In genomic region chr17:21376835-21377690, GRCh38 we compare ENCODE assay signal across 8 cellular contexts. TPM values are rescaled to one million over a fixed set of nuclear protein-coding genes. Genes with fewer than 3 reads are reported as not detected.
A peak's percentile ranks its signal among the peaks of the same experiment; 100 is the strongest.
DNase-seq lines count a peak whose midpoint lies in the region; ATAC-seq and TF ChIP-seq lines count a peak whose summit lies in the region.

No MANE protein-coding gene starts in this region.

- peak overlapping the region; percentile 48 to 72 (median 49) for H3K4me3 ChIP-seq in breast epithelium
- peak overlapping the region; percentile 40 to 54 for H3K4me3 ChIP-seq in vagina

- H3K27me3 Mint-ChIP-seq in MCF 10A (ENCODE audit: insufficient read depth, unreplicated experiment) (no peaks in the 10 kb centered on the region), memory B cell (peaks cover 27% of the 10 kb centered on the region)

- H3K36me3 Mint-ChIP-seq in MCF 10A (ENCODE audit: insufficient read depth, unreplicated experiment) = no peaks in the 10 kb centered on the region
- H3K36me3 Mint-ChIP-seq in memory B cell = no peaks in the 10 kb centered on the region

- no peak for DNase-seq in breast epithelium (ENCODE audit: low spot score in 2 of 2)
- no peak for DNase-seq in MCF 10A (ENCODE audit: unreplicated experiment)
- DNase-seq in dermis blood vessel endothelial cell = peak; percentile 34
- DNase-seq in memory B cell (ENCODE audit: low spot score in 2 of 2) = no peak
- DNase-seq in vagina (ENCODE audit: extremely low spot score in 2 of 2) = no peak
- no peak for DNase-seq in activated CD4-positive, CD25-positive, alpha-beta regulatory T cell treated with anti-CD3 and anti-CD28 coated beads, Interleukin-2, amount 50 U/mL, for 72 hours
- DNase-seq in occipital lobe (lab: John Stamatoyannopoulos, UW) = no peak

- no peaks in the 10 kb centered on the region for H3K4me1 Mint-ChIP-seq in MCF 10A (ENCODE audit: insufficient read depth, unreplicated experiment)
- peaks cover 10% of the 10 kb centered on the region for H3K4me1 Mint-ChIP-seq in memory B cell

- CTCF ChIA-PET in MCF 10A (lab: Yijun Ruan, JAX) = no interaction called here

- H3K4me3 Mint-ChIP-seq in MCF 10A (ENCODE audit: unreplicated experiment) (no peak overlapping the region), memory B cell (peak overlapping the region; percentile 25)

- no TSS peak for BruUV-seq in MCF 10A (replicated peaks; lab: Mats Ljungman, UMichigan)

- intact Hi-C loops in breast epithelium (cut with DNase I; ENCODE audit: low total_unique reads) (no loop called here), MCF 10A (cut with micrococcal nuclease) (no loop called here), vagina (cut with DNase I) (no loop called here)

- peak overlapping the region in 1 of 2 donors; percentile 48 for H3K27ac ChIP-seq in breast epithelium
- H3K27ac ChIP-seq in vagina = no peak overlapping the region

- no peak for TF ChIP-seq CTCF in breast epithelium (IDR thresholded peaks at IDR 0.05)
- no peak for TF ChIP-seq CTCF in MCF 10A (IDR thresholded peaks at IDR 0.05; ENCODE audit: unreplicated experiment)
- no peak for TF ChIP-seq CTCF in vagina (IDR thresholded peaks at IDR 0.05)

- POLR2A ChIA-PET in MCF 10A (lab: Yijun Ruan, JAX) = no interaction called here

- no peak for ATAC-seq in memory B cell (ENCODE audit: low read depth)
- ATAC-seq in GM21786 (IDR thresholded peaks at IDR 0.05; ENCODE audit: unreplicated experiment) = no peak

- H3K9me3 ChIP-seq in breast epithelium (no peaks in the 10 kb centered on the region), vagina (no peaks in the 10 kb centered on the region)

- H3K36me3 ChIP-seq in breast epithelium = no peaks in the 10 kb centered on the region
- no peaks in the 10 kb centered on the region for H3K36me3 ChIP-seq in vagina

- H3K9me3 Mint-ChIP-seq in MCF 10A (ENCODE audit: unreplicated experiment) (no peaks in the 10 kb centered on the region), memory B cell (peaks cover 2% of the 10 kb centered on the region)

- H3K4me1 ChIP-seq in breast epithelium = peaks cover 6 to 11% of the 10 kb centered on the region in 2 donors
- H3K4me1 ChIP-seq in vagina = peaks cover 21% of the 10 kb centered on the region

- TF ChIP-seq POLR2A in breast epithelium (IDR thresholded peaks at IDR 0.05) (no peak), vagina (IDR thresholded peaks at IDR 0.05) (no peak)

- H3K27me3 ChIP-seq in breast epithelium = peaks cover 0 to 45% of the 10 kb centered on the region in 2 donors
- no peaks in the 10 kb centered on the region for H3K27me3 ChIP-seq in vagina

- H3K27ac Mint-ChIP-seq in MCF 10A (ENCODE audit: low read depth, unreplicated experiment) (no peak overlapping the region), memory B cell (no peak overlapping the region)

RNA-seq across cellular contexts. Expression of gene KCNJ12, which starts 0.9 kb away (rescaled TPM):
- total RNA-seq in breast epithelium (1 to 10 TPM in 1 of 3 donors, under 1 TPM in 2; 0.73 to 1.4 (median 0.98) TPM), MCF 10A (2022) (0.05 TPM in 1 of 2 replicates, not detected in the other), dermis blood vessel endothelial cell (0.14 and 0.51 TPM in 2 replicates), vagina (2.2 TPM), occipital lobe (3.4 TPM)
